1 cellular context compared by ENCODE assay signal in genomic region chr5:14675865-14676300, GRCh38.
TF ChIP-seq lines count a peak whose summit lies in the region.

No MANE protein-coding gene starts in this region.

TF ChIP-seq in K562, 482 proteins besides CTCF, POLR2A, EP300 and RAD21 (continued from another document and continues in another):
- peak; percentile 83 for TF ChIP-seq MGA (IDR thresholded peaks at IDR 0.05)
- TF ChIP-seq ZNF41 (CRISPR knock-in tag; conservative IDR thresholded peaks at IDR 0.05): no peak
- no peak for TF ChIP-seq CBX5 (IDR thresholded peaks at IDR 0.05; ENCODE audit: borderline replicate concordance, low read depth)
- TF ChIP-seq JUNB (CRISPR knock-in tag; conservative IDR thresholded peaks at IDR 0.05): no peak
- TF ChIP-seq, protein P1, sequence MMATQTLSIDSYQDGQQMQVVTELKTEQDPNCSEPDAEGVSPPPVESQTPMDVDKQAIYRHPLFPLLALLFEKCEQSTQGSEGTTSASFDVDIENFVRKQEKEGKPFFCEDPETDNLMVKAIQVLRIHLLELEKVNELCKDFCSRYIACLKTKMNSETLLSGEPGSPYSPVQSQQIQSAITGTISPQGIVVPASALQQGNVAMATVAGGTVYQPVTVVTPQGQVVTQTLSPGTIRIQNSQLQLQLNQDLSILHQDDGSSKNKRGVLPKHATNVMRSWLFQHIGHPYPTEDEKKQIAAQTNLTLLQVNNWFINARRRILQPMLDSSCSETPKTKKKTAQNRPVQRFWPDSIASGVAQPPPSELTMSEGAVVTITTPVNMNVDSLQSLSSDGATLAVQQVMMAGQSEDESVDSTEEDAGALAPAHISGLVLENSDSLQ (IDR thresholded peaks at IDR 0.05): no peak
- no peak for TF ChIP-seq ZNF184 (CRISPR knock-in tag; IDR thresholded peaks at IDR 0.05)
- TF ChIP-seq ZBTB40 (IDR thresholded peaks at IDR 0.05): peak; percentile 91
- peak; percentile 60 for TF ChIP-seq ZBTB40 (CRISPR knock-in tag; IDR thresholded peaks at IDR 0.05)
- TF ChIP-seq, protein P2, sequence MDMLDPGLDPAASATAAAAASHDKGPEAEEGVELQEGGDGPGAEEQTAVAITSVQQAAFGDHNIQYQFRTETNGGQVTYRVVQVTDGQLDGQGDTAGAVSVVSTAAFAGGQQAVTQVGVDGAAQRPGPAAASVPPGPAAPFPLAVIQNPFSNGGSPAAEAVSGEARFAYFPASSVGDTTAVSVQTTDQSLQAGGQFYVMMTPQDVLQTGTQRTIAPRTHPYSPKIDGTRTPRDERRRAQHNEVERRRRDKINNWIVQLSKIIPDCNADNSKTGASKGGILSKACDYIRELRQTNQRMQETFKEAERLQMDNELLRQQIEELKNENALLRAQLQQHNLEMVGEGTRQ (CRISPR knock-in tag; IDR thresholded peaks at IDR 0.05): no peak
- TF ChIP-seq HMG20B (CRISPR knock-in tag; IDR thresholded peaks at IDR 0.05): no peak
- TF ChIP-seq POLR2H (tag; IDR thresholded peaks at IDR 0.05; ENCODE audit: low read depth): no peak
- no peak for TF ChIP-seq TAF9B (IDR thresholded peaks at IDR 0.05; ENCODE audit: partially characterized antibody)
- no peak for TF ChIP-seq XRCC4 (IDR thresholded peaks at IDR 0.05; ENCODE audit: extremely low read depth, insufficient read depth, insufficient read length)
- TF ChIP-seq PML (IDR thresholded peaks at IDR 0.05; ENCODE audit: low read length): 0 out of 2 replicates have a peak, but pooled peaks have one; percentile 17
- 0 out of 2 replicates have a peak, but pooled peaks have one; percentile 37 for TF ChIP-seq E2F1 (CRISPR knock-in tag; IDR thresholded peaks at IDR 0.05)
- TF ChIP-seq TEAD4 (IDR thresholded peaks at IDR 0.05; ENCODE audit: low read length): 0 out of 2 replicates have a peak, but pooled peaks have one; percentile 19
- no peak for TF ChIP-seq TEAD4 (CRISPR knock-in tag; IDR thresholded peaks at IDR 0.05; ENCODE audit: borderline replicate concordance)
- no peak for TF ChIP-seq IRF9 (tag; IDR thresholded peaks at IDR 0.05)
- peak; percentile 78 for TF ChIP-seq HMBOX1 (IDR thresholded peaks at IDR 0.05)
- no peak for TF ChIP-seq SMARCB1 (IDR thresholded peaks at IDR 0.05; ENCODE audit: insufficient read length, low read depth)
- TF ChIP-seq, protein P3, sequence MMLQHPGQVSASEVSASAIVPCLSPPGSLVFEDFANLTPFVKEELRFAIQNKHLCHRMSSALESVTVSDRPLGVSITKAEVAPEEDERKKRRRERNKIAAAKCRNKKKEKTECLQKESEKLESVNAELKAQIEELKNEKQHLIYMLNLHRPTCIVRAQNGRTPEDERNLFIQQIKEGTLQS (IDR thresholded peaks at IDR 0.05): no peak
- TF ChIP-seq, protein P3 (CRISPR knock-in tag; conservative IDR thresholded peaks at IDR 0.05): no peak
- 0 out of 2 replicates have a peak, but pooled peaks have one; percentile 34 for TF ChIP-seq SMAD4 (CRISPR knock-in tag; conservative IDR thresholded peaks at IDR 0.05)
- 0 out of 2 replicates have a peak, but pooled peaks have one; percentile 9 for TF ChIP-seq CXXC5 (CRISPR knock-in tag; IDR thresholded peaks at IDR 0.05)
- peak; percentile 90 for TF ChIP-seq L3MBTL2 (IDR thresholded peaks at IDR 0.05)
